ENCODE assay signal across 1 cellular context in the genomic region with DNA sequence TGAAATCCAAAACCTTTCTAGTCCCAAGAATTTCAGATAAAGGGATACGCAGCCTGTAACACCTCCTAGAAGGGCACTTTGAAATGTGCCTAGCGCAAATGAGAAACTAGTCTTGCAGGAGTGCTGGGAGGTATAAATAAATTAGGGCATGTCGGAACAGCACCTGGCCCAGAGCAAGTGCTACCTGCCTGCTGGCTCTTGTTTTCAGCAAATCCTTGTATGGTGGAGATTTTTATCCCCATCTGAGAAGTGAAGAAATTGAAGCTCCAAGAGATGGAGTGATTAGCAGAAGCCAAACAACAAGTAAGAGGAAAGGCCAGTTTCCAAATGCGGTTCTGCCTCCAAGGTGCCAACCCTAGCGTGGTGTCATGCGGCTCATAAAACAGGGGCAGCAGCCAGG.
TF ChIP-seq lines count a peak whose summit lies in the region.

No MANE protein-coding gene starts in this region.

TF ChIP-seq in WTC11, 78 proteins besides CTCF, POLR2A, EP300 and RAD21 (continued from another document):
- TF ChIP-seq, protein P1, sequence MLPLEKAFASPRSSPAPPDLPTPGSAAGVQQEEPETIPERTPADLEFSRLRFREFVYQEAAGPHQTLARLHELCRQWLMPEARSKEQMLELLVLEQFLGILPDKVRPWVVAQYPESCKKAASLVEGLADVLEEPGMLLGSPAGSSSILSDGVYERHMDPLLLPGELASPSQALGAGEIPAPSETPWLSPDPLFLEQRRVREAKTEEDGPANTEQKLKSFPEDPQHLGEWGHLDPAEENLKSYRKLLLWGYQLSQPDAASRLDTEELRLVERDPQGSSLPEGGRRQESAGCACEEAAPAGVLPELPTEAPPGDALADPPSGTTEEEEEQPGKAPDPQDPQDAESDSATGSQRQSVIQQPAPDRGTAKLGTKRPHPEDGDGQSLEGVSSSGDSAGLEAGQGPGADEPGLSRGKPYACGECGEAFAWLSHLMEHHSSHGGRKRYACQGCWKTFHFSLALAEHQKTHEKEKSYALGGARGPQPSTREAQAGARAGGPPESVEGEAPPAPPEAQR (CRISPR knock-in tag; IDR thresholded peaks at IDR 0.05): no peak
- no peak for TF ChIP-seq NFATC4 (CRISPR knock-in tag; IDR thresholded peaks at IDR 0.05)
- no peak for TF ChIP-seq EMX1 (CRISPR knock-in tag; IDR thresholded peaks at IDR 0.05)
- TF ChIP-seq PRRX2 (CRISPR knock-in tag; IDR thresholded peaks at IDR 0.05): no peak
